In the genomic region with DNA sequence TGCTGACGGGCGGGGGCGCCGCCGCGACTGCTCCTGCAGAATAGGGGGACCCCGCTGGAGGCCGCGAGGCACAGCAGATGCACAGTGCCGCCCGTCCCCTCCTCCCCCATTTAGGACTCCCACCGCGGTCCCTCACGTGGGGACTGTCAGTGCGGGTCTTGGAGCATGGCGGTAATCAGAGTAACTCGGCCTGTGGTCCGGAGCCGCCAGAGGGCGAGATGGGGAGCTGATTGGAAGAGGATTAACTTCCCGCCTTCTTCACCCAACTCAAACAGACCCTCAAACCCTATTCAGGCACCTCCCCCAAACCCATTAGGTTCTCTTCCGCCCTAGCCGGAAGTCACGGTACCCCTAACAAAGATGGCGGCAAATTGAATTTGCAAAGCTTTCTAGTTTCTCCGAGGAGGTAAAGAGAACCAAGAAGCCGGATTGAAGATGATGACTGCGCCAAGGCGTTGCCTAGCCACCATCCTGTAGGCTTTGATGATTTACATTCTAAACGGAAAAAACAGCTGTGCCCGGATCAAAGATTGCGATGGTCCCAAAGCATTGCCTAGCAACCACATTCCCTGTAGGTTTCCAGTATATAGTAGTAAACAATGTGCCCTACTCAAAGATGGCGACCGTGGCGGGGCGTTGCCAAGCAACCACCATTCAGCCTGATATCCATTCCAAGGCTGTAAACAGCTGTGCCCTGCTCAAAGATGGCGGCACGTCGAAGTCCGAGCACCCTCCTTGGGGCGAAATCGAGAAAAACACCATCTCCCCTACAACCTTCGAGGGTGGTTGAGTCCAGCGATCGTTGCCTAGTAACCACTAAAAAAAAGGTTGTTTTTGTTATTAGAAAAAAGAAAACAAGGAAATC, we compare ENCODE assay signal across 1 cellular context.
TF ChIP-seq lines count a peak whose summit lies in the region.

A gene with protein sequence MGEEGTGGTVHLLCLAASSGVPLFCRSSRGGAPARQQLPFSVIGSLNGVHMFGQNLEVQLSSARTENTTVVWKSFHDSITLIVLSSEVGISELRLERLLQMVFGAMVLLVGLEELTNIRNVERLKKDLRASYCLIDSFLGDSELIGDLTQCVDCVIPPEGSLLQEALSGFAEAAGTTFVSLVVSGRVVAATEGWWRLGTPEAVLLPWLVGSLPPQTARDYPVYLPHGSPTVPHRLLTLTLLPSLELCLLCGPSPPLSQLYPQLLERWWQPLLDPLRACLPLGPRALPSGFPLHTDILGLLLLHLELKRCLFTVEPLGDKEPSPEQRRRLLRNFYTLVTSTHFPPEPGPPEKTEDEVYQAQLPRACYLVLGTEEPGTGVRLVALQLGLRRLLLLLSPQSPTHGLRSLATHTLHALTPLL (minus strand): TSS at position 296 of the 865 bp plus-strand sequence. CDS start 186 bp downstream, at position 110.

TF ChIP-seq in K562, 482 proteins besides CTCF, POLR2A, EP300 and RAD21 (continued from another document and continues in another):
- TF ChIP-seq, protein P1, sequence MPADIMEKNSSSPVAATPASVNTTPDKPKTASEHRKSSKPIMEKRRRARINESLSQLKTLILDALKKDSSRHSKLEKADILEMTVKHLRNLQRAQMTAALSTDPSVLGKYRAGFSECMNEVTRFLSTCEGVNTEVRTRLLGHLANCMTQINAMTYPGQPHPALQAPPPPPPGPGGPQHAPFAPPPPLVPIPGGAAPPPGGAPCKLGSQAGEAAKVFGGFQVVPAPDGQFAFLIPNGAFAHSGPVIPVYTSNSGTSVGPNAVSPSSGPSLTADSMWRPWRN (IDR thresholded peaks at IDR 0.05; ENCODE audit: low read depth) = no peak
- TF ChIP-seq ZFPM2 (CRISPR knock-in tag; IDR thresholded peaks at IDR 0.05) (no peak), ZC3H8 (IDR thresholded peaks at IDR 0.05) (no peak), NEUROD1 (IDR thresholded peaks at IDR 0.05; ENCODE audit: borderline replicate concordance, low read depth, low read length, partially characterized antibody) (peak; percentile 55), TEAD4 (IDR thresholded peaks at IDR 0.05; ENCODE audit: low read length) (0 out of 2 replicates have a peak, but pooled peaks have one; percentile 42), TEAD4 (CRISPR knock-in tag; IDR thresholded peaks at IDR 0.05; ENCODE audit: borderline replicate concordance) (no peak; the same call in 1 of the 2 replicates), KDM2B (CRISPR knock-in tag; IDR thresholded peaks at IDR 0.05) (no peak), DPF2 (IDR thresholded peaks at IDR 0.05) (no peak), KAT8 (IDR thresholded peaks at IDR 0.05; ENCODE audit: low read depth) (no peak), RBM14 (IDR thresholded peaks at IDR 0.05; ENCODE audit: borderline replicate concordance, insufficient read depth, low read depth, low read length) (no peak), HEY1 (CRISPR knock-in tag; IDR thresholded peaks at IDR 0.05; ENCODE audit: borderline replicate concordance) (no peak), XRCC3 (IDR thresholded peaks at IDR 0.05) (no peak), MEF2A (IDR thresholded peaks at IDR 0.05; ENCODE audit: control insufficient read depth, low read depth, low read length) (no peak), SLC30A9 (CRISPR knock-in tag; IDR thresholded peaks at IDR 0.05) (no peak), GABPB1 (CRISPR knock-in tag; IDR thresholded peaks at IDR 0.05) (peak; percentile 84; the same call in 1 of the 2 replicates), SIX5 (IDR thresholded peaks at IDR 0.05; ENCODE audit: borderline replicate concordance in 1 of 2, insufficient read depth in 1 of 2, low read depth in 1 of 2, low read length in 2 of 2) (peak; percentile 62 to 65), CEBPB (tag; IDR thresholded peaks at IDR 0.05) (no peak), ZNF217 (CRISPR knock-in tag; IDR thresholded peaks at IDR 0.05) (no peak), POLR2G (IDR thresholded peaks at IDR 0.05; ENCODE audit: low read depth, low read length) (peak; percentile 49), ZNF584 (CRISPR knock-in tag; IDR thresholded peaks at IDR 0.05; ENCODE audit: low read depth) (no peak), ZNF785 (CRISPR knock-in tag; IDR thresholded peaks at IDR 0.05) (no peak), RNF2 (IDR thresholded peaks at IDR 0.05) (no peak; the same call in 1 of the 2 replicates), RFX7 (CRISPR knock-in tag; IDR thresholded peaks at IDR 0.05) (no peak), BDP1 (IDR thresholded peaks at IDR 0.05; ENCODE audit: insufficient read depth, insufficient read length) (no peak), GABPB2 (CRISPR knock-in tag; conservative IDR thresholded peaks at IDR 0.05) (no peak)
- TF ChIP-seq, protein P2, sequence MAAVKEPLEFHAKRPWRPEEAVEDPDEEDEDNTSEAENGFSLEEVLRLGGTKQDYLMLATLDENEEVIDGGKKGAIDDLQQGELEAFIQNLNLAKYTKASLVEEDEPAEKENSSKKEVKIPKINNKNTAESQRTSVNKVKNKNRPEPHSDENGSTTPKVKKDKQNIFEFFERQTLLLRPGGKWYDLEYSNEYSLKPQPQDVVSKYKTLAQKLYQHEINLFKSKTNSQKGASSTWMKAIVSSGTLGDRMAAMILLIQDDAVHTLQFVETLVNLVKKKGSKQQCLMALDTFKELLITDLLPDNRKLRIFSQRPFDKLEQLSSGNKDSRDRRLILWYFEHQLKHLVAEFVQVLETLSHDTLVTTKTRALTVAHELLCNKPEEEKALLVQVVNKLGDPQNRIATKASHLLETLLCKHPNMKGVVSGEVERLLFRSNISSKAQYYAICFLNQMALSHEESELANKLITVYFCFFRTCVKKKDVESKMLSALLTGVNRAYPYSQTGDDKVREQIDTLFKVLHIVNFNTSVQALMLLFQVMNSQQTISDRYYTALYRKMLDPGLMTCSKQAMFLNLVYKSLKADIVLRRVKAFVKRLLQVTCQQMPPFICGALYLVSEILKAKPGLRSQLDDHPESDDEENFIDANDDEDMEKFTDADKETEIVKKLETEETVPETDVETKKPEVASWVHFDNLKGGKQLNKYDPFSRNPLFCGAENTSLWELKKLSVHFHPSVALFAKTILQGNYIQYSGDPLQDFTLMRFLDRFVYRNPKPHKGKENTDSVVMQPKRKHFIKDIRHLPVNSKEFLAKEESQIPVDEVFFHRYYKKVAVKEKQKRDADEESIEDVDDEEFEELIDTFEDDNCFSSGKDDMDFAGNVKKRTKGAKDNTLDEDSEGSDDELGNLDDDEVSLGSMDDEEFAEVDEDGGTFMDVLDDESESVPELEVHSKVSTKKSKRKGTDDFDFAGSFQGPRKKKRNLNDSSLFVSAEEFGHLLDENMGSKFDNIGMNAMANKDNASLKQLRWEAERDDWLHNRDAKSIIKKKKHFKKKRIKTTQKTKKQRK (IDR thresholded peaks at IDR 0.05; ENCODE audit: borderline replicate concordance, low read depth, low read length) = no peak
- TF ChIP-seq, protein P3, sequence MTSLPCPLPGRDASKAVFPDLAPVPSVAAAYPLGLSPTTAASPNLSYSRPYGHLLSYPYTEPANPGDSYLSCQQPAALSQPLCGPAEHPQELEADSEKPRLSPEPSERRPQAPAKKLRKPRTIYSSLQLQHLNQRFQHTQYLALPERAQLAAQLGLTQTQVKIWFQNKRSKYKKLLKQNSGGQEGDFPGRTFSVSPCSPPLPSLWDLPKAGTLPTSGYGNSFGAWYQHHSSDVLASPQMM (CRISPR knock-in tag; IDR thresholded peaks at IDR 0.05) = no peak
- TF ChIP-seq, protein P4, sequence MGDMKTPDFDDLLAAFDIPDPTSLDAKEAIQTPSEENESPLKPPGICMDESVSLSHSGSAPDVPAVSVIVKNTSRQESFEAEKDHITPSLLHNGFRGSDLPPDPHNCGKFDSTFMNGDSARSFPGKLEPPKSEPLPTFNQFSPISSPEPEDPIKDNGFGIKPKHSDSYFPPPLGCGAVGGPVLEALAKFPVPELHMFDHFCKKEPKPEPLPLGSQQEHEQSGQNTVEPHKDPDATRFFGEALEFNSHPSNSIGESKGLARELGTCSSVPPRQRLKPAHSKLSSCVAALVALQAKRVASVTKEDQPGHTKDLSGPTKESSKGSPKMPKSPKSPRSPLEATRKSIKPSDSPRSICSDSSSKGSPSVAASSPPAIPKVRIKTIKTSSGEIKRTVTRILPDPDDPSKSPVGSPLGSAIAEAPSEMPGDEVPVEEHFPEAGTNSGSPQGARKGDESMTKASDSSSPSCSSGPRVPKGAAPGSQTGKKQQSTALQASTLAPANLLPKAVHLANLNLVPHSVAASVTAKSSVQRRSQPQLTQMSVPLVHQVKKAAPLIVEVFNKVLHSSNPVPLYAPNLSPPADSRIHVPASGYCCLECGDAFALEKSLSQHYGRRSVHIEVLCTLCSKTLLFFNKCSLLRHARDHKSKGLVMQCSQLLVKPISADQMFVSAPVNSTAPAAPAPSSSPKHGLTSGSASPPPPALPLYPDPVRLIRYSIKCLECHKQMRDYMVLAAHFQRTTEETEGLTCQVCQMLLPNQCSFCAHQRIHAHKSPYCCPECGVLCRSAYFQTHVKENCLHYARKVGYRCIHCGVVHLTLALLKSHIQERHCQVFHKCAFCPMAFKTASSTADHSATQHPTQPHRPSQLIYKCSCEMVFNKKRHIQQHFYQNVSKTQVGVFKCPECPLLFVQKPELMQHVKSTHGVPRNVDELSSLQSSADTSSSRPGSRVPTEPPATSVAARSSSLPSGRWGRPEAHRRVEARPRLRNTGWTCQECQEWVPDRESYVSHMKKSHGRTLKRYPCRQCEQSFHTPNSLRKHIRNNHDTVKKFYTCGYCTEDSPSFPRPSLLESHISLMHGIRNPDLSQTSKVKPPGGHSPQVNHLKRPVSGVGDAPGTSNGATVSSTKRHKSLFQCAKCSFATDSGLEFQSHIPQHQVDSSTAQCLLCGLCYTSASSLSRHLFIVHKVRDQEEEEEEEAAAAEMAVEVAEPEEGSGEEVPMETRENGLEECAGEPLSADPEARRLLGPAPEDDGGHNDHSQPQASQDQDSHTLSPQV (IDR thresholded peaks at IDR 0.05) = no peak
- TF ChIP-seq, protein P5, sequence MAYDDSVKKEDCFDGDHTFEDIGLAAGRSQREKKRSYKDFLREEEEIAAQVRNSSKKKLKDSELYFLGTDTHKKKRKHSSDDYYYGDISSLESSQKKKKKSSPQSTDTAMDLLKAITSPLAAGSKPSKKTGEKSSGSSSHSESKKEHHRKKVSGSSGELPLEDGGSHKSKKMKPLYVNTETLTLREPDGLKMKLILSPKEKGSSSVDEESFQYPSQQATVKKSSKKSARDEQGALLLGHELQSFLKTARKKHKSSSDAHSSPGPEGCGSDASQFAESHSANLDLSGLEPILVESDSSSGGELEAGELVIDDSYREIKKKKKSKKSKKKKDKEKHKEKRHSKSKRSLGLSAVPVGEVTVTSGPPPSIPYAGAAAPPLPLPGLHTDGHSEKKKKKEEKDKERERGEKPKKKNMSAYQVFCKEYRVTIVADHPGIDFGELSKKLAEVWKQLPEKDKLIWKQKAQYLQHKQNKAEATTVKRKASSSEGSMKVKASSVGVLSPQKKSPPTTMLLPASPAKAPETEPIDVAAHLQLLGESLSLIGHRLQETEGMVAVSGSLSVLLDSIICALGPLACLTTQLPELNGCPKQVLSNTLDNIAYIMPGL (CRISPR knock-in tag; IDR thresholded peaks at IDR 0.05) = no peak
- TF ChIP-seq, protein P6, sequence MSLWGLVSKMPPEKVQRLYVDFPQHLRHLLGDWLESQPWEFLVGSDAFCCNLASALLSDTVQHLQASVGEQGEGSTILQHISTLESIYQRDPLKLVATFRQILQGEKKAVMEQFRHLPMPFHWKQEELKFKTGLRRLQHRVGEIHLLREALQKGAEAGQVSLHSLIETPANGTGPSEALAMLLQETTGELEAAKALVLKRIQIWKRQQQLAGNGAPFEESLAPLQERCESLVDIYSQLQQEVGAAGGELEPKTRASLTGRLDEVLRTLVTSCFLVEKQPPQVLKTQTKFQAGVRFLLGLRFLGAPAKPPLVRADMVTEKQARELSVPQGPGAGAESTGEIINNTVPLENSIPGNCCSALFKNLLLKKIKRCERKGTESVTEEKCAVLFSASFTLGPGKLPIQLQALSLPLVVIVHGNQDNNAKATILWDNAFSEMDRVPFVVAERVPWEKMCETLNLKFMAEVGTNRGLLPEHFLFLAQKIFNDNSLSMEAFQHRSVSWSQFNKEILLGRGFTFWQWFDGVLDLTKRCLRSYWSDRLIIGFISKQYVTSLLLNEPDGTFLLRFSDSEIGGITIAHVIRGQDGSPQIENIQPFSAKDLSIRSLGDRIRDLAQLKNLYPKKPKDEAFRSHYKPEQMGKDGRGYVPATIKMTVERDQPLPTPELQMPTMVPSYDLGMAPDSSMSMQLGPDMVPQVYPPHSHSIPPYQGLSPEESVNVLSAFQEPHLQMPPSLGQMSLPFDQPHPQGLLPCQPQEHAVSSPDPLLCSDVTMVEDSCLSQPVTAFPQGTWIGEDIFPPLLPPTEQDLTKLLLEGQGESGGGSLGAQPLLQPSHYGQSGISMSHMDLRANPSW (CRISPR knock-in tag; IDR thresholded peaks at IDR 0.05) = no peak
- TF ChIP-seq, protein P7, sequence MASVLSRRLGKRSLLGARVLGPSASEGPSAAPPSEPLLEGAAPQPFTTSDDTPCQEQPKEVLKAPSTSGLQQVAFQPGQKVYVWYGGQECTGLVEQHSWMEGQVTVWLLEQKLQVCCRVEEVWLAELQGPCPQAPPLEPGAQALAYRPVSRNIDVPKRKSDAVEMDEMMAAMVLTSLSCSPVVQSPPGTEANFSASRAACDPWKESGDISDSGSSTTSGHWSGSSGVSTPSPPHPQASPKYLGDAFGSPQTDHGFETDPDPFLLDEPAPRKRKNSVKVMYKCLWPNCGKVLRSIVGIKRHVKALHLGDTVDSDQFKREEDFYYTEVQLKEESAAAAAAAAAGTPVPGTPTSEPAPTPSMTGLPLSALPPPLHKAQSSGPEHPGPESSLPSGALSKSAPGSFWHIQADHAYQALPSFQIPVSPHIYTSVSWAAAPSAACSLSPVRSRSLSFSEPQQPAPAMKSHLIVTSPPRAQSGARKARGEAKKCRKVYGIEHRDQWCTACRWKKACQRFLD (CRISPR knock-in tag; IDR thresholded peaks at IDR 0.05) = no peak
